Comparison of ENCODE assay signal across 1 cellular context in genomic region chr14:103820382-103820781, GRCh38.
TF ChIP-seq lines count a peak whose summit lies in the region.

No MANE protein-coding gene starts in this region.

TF ChIP-seq in GM12878, 131 proteins besides CTCF, POLR2A, EP300 and RAD21:
- TF ChIP-seq ZNF217 (IDR thresholded peaks at IDR 0.05) (no peak), MEF2A (IDR thresholded peaks at IDR 0.05; ENCODE audit: insufficient read depth, low read depth, low read length) (no peak), MTA2 (IDR thresholded peaks at IDR 0.05; ENCODE audit: low read depth) (no peak), ZNF592 (IDR thresholded peaks at IDR 0.05) (no peak), ATF7 (IDR thresholded peaks at IDR 0.05; ENCODE audit: low read depth) (no peak), ZNF687 (IDR thresholded peaks at IDR 0.05) (no peak), POU2F2 (IDR thresholded peaks at IDR 0.05; ENCODE audit: borderline replicate concordance, low read depth, low read length) (no peak)
